Comparison of ENCODE assay signal across 10 cellular contexts in the genomic region with DNA sequence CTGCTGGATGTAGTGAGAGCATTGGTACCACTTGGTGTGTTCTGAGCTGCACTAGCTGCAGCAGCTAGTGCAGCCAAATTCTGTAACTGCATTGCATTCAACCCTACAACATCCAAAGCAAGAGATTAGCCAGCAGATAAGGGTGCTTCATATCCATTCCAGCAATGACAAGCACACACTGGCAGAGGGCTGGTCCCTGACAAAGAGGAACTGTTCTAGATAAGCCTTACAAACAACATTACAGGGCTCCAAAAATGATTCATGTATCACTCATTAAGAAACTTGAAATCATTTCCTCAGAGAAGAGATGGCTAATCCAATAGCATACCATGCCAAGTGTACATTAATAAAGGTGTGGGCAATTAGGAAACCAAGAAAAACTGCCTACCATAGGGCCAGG. TPM values are rescaled to one million over a fixed set of nuclear protein-coding genes. Genes with fewer than 3 reads are reported as not detected.
A peak's percentile ranks its signal among the peaks of the same experiment; 100 is the strongest.
DNase-seq lines count a peak whose midpoint lies in the region; ATAC-seq, FAIRE-seq and TF ChIP-seq lines count a peak whose summit lies in the region.
"Had no signal": no experiment of that assay in that cellular context is flagged by ENCODE, and none has a peak within 500 bp of the region (broad histone marks: within the 10 kb centered on the region; RNA-seq: fewer than 3 reads in every experiment).

No MANE protein-coding gene starts in this region.

- TF ChIP-seq CTCF in cardiac fibroblast (IDR thresholded peaks at IDR 0.05; ENCODE audit: low read depth, low read length) (no peak), osteoblast (IDR thresholded peaks at IDR 0.05; ENCODE audit: extremely low read depth, low read depth, low read length) (no peak)

- H2AFZ ChIP-seq in osteoblast (ENCODE audit: low read length) = no peak overlapping the region

- no peak overlapping the region for H3K4me2 ChIP-seq in osteoblast (ENCODE audit: insufficient read depth, low read length)

- no peak for FAIRE-seq in GM12891 (lab: Jason Lieb, UNC)

- peak overlapping the region; percentile 44 for H3K27ac ChIP-seq in osteoblast (ENCODE audit: low read depth, low read length)

- H3K36me3 ChIP-seq in osteoblast (ENCODE audit: insufficient read depth, low read length) = peaks cover 91% of the 10 kb centered on the region

- peaks cover 39% of the 10 kb centered on the region for H4K20me1 ChIP-seq in osteoblast (ENCODE audit: insufficient read depth, low read length)

- TF ChIP-seq POLR2A in GM12891 (IDR thresholded peaks at IDR 0.05; ENCODE audit: low read depth, low read length) = no peak

- peaks cover 49% of the 10 kb centered on the region for H3K79me2 ChIP-seq in osteoblast (ENCODE audit: insufficient read depth, low read length)

- no peaks in the 10 kb centered on the region for H3K9me3 ChIP-seq in osteoblast (ENCODE audit: low read depth, low read length)

- no peaks in the 10 kb centered on the region for H3K27me3 ChIP-seq in osteoblast (ENCODE audit: insufficient read depth, low read length)

- no peak overlapping the region for H3K4me3 ChIP-seq in cardiac fibroblast (replicated peaks in 1 of 2; ENCODE audit: low read depth in 2 of 2, low read length in 2 of 2)
- no peak overlapping the region for H3K4me3 ChIP-seq in osteoblast (ENCODE audit: insufficient read depth, low read length)

- H3K4me1 ChIP-seq in osteoblast (ENCODE audit: insufficient read depth, low read length) = peaks cover 23% of the 10 kb centered on the region

- DNase-seq in GM12891 (ENCODE audit: insufficient read length, low spot score) (no peak), OCI-M1 (lab: John Stamatoyannopoulos, UW) (peak; percentile 57), cardiac fibroblast (ENCODE audit: low read depth in 2 of 2) (peak; percentile 52 to 57), osteoblast (ENCODE audit: insufficient read length, low spot score, missing footprints) (no peak), DMS79 treated with DMSO at 0.1 percent for 48 hours (lab: John Stamatoyannopoulos, UW) (no peak)
- DNase-seq: DMS79, H9, NCI-H1436 had no signal

- no peak for ATAC-seq in HG03521 (IDR thresholded peaks at IDR 0.05; ENCODE audit: unreplicated experiment)
- ATAC-seq in HG03342 (IDR thresholded peaks at IDR 0.05; ENCODE audit: unreplicated experiment) = no peak

TF ChIP-seq in GM12891, 5 proteins besides CTCF, POLR2A, EP300 and RAD21:
- TF ChIP-seq TAF1 (IDR thresholded peaks at IDR 0.05; ENCODE audit: low read depth, low read length) = no peak
- peak; percentile 38; the same call in 1 of the 2 replicates for TF ChIP-seq SPI1 (IDR thresholded peaks at IDR 0.05; ENCODE audit: low read depth, low read length)

RNA-seq across cellular contexts. Expression of a gene that starts 28.4 kb away (rescaled TPM):
- not detected for polyA plus RNA-seq in GM12891 (2012; ENCODE audit: low read depth, missing spikeins)
- total RNA-seq in osteoblast = 0.29 and 0.36 TPM in 2 replicates

RNA-seq across cellular contexts. Expression of a gene that starts 51.1 kb away (rescaled TPM):
- 137 TPM for polyA plus RNA-seq in GM12891 (2012; ENCODE audit: low read depth, missing spikeins)
- 121 and 124 TPM in 2 replicates for total RNA-seq in osteoblast

Comparison
In these comparisons a context has a peak if more than half of its experiments do, and no peak if none do; other contexts are left out.
1. DNase-seq: peak in OCI-M1 (single experiment) and cardiac fibroblast (2 of 2); none in GM12891 (single experiment), osteoblast (single experiment) and DMS79 treated with DMSO at 0.1 percent for 48 hours (single experiment).